In the genomic region with DNA sequence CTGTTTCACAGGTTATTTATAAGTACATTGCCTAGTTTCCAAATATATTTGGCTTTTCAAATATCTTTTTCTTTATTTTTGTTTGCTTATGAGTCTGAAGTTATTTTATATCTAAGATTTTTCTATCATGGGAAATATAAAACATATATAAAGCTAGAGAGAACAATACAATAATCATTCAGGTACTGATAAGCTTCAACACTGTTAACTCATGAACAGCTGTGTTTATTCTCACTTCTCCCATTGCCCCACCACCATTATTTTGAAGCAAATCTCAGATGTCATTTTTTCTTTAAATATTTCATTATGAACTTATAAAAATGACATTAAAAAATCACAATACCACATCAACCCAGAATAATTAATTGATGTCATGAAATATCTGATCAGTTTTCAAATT, we compare ENCODE assay signal across 25 cellular contexts. TPM values are rescaled to one million over a fixed set of nuclear protein-coding genes. Genes with fewer than 3 reads are reported as not detected.
DNase-seq lines count a peak whose midpoint lies in the region; ATAC-seq, FAIRE-seq and TF ChIP-seq lines count a peak whose summit lies in the region.
"Had no signal": no experiment of that assay in that cellular context is flagged by ENCODE, and none has a peak within 500 bp of the region (broad histone marks: within the 10 kb centered on the region; RNA-seq: fewer than 3 reads in every experiment).

No MANE protein-coding gene starts in this region.

- no peak for TF ChIP-seq CTCF in neutrophil (IDR thresholded peaks at IDR 0.05)
- no peak for TF ChIP-seq CTCF in gastrocnemius medialis (IDR thresholded peaks at IDR 0.05 in 4 of 5, conservative IDR thresholded peaks at IDR 0.05 in 1 of 5)
- no peak for TF ChIP-seq CTCF in breast epithelium (IDR thresholded peaks at IDR 0.05)
- no peak for TF ChIP-seq CTCF in stomach (IDR thresholded peaks at IDR 0.05)

- peak; percentile 31 for FAIRE-seq in G401.6 (lab: Jason Lieb, UNC)
- FAIRE-seq: A549, D721Med, GM12892, GM18507 had no signal

- H3K4me1 ChIP-seq in neutrophil (ENCODE audit: control insufficient read depth in 1 of 2, insufficient read depth in 1 of 2, low read depth in 1 of 2, low read length in 1 of 2) (peaks cover 34 to 39% of the 10 kb centered on the region in 2 experiments), gastrocnemius medialis (peaks cover 6 to 9% of the 10 kb centered on the region in 2 donors), breast epithelium (no peaks in the 10 kb centered on the region), stomach (no peaks in the 10 kb centered on the region)
- H3K4me1 ChIP-seq: A549, Caco-2 had no signal

- no peak overlapping the region for H3K4me3 ChIP-seq in neutrophil (ENCODE audit: low read depth in 1 of 2, low read length in 1 of 2)
- H3K4me3 ChIP-seq in gastrocnemius medialis = no peak overlapping the region
- no peak overlapping the region for H3K4me3 ChIP-seq in breast epithelium
- H3K4me3 ChIP-seq in stomach = no peak overlapping the region
- H3K4me3 ChIP-seq: A549; BLaER1 treated with 17β-estradiol and CSF1 and Interleukin-3, amounts not matched to agents 10 nM and 100 nM had no signal

- ATAC-seq in HG03280 (IDR thresholded peaks at IDR 0.05; ENCODE audit: unreplicated experiment) = peak; percentile 59
- no peak for ATAC-seq in gastrocnemius medialis
- ATAC-seq: A549; CD8-positive, alpha-beta T cell had no signal

- H3K27me3 ChIP-seq in neutrophil = no peaks in the 10 kb centered on the region
- H3K27me3 ChIP-seq in gastrocnemius medialis = no peaks in the 10 kb centered on the region
- no peaks in the 10 kb centered on the region for H3K27me3 ChIP-seq in breast epithelium
- no peaks in the 10 kb centered on the region for H3K27me3 ChIP-seq in stomach
- H3K27me3 ChIP-seq: BLaER1 treated with 17β-estradiol and CSF1 and Interleukin-3, amounts not matched to agents 10 nM and 100 nM had no signal

- no peak for TF ChIP-seq EP300 in stomach (IDR thresholded peaks at IDR 0.05)

- in situ Hi-C loops in gastrocnemius medialis (cut with MboI; ENCODE audit: low sequenced_read_pairs in 4 of 4) = no loop called here

- TF ChIP-seq POLR2A in gastrocnemius medialis (IDR thresholded peaks at IDR 0.05) = no peak
- TF ChIP-seq POLR2A in breast epithelium (IDR thresholded peaks at IDR 0.05) = no peak
- no peak for TF ChIP-seq POLR2A in stomach (IDR thresholded peaks at IDR 0.05)

- DNase-seq in NCI-H146 treated with DMSO at 0.1 percent for 48 hours (lab: John Stamatoyannopoulos, UW; ENCODE audit: unreplicated experiment) (peak; percentile 28), gastrocnemius medialis (no peak), DMS153 treated with DMSO at 0.1 percent for 48 hours (lab: John Stamatoyannopoulos, UW; ENCODE audit: unreplicated experiment) (no peak), breast epithelium (ENCODE audit: low spot score in 2 of 2) (no peak), stomach (no peak)
- DNase-seq: AML-193; Caco-2; Calu3; CD4-positive, alpha-beta T cell; CD8-positive, alpha-beta T cell; DMS53; DMS79; DND-41; EL; GF-D8 had no signal

- H3K36me3 ChIP-seq in neutrophil (no peaks in the 10 kb centered on the region), gastrocnemius medialis (no peaks in the 10 kb centered on the region), breast epithelium (no peaks in the 10 kb centered on the region), stomach (peaks cover 0 to 8% (median 2%) of the 10 kb centered on the region in 4 donors)

- intact Hi-C loops in gastrocnemius medialis (cut with DNase I; ENCODE audit: low total_unique reads) = no loop called here
- intact Hi-C loops in breast epithelium (cut with DNase I; ENCODE audit: low total_unique reads) = no loop called here
- intact Hi-C loops in stomach (cut with DNase I; ENCODE audit: low total_unique reads) = no loop called here

- H3K27ac ChIP-seq in neutrophil (peak overlapping the region; percentile 54), gastrocnemius medialis (no peak overlapping the region), breast epithelium (no peak overlapping the region), stomach (no peak overlapping the region)
- H3K27ac ChIP-seq: 22Rv1; A549; BLaER1 treated with 17β-estradiol and CSF1 and Interleukin-3, amounts not matched to agents 10 nM and 100 nM; C4-2B had no signal

- H3K9me3 ChIP-seq in neutrophil = no peaks in the 10 kb centered on the region
- H3K9me3 ChIP-seq in gastrocnemius medialis = no peaks in the 10 kb centered on the region
- no peaks in the 10 kb centered on the region for H3K9me3 ChIP-seq in breast epithelium
- H3K9me3 ChIP-seq in stomach = no peaks in the 10 kb centered on the region
- H3K9me3 ChIP-seq: A549, Caco-2 had no signal

RNA-seq across cellular contexts. Expression of a gene that starts 9.7 kb away (rescaled TPM):
- total RNA-seq in gastrocnemius medialis = 1 to 10 TPM; 2.6 to 9.5 (median 5.2) TPM
- 10 to 100 TPM in 2 of 3 donors, 1 to 10 TPM in 1; 6.4 to 11.8 (median 10.5) TPM for total RNA-seq in breast epithelium
- total RNA-seq in stomach = 10 to 100 TPM in 2 of 5 donors, 1 to 10 TPM in 3; 1.4 to 27.4 (median 8.8) TPM
- 1 to 10 TPM; 3.8 to 7.5 (median 5.0) TPM for polyA plus RNA-seq in stomach

RNA-seq across cellular contexts. Expression of a gene that starts 10.2 kb away (rescaled TPM):
- total RNA-seq in gastrocnemius medialis (10 to 100 TPM; 27.3 to 60.0 (median 52.3) TPM), breast epithelium (10 to 100 TPM; 29.4 to 76.5 (median 51.1) TPM), stomach (10 to 100 TPM; 15.9 to 65.0 (median 33.3) TPM)
- polyA plus RNA-seq in stomach = 10 to 100 TPM in 2 of 3 donors, 1 to 10 TPM in 1; 8.1 to 11.9 (median 11.7) TPM
